Comparison of ENCODE assay signal across 8 cellular contexts in the genomic region with DNA sequence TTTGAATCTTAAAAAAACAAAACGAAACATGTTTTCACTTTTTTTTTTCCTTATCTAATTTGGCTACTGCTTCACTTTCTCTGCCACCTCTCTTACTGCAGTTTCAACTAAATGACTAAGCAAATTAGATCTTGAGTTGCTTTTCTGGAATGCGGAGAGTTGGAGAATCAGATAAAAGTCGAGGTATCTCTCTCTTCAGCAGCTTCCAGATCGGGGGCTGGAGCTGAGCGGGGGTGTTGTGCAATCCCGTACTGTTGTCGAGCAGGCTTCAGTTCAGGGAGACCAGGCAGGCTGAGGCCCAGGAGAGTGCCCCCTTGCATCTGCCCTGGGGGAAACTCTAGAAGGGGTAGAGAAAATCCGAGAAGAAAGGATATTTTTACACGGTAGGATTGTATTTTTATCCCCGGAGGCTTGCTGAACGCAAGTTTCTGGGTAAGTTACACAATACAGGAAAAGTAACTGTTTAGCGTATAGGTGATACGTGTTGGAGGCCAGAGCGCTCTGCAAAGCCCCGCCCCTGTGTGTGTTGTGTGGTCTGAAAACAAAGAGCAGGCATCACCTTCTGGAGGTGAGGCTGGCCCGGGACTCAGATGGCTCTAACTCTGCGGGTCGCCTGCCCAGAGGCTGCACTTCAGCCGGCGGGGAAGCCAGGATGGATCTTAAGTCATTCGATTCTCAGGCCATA.
DNase-seq lines count a peak whose midpoint lies in the region; ATAC-seq lines count a peak whose summit lies in the region.

No MANE protein-coding gene starts in this region.

- peak; percentile 42 for DNase-seq in CD1c-positive myeloid dendritic cell (ENCODE audit: extremely low spot score)
- peak; percentile 91 for DNase-seq in OCI-M1 (lab: John Stamatoyannopoulos, UW)
- DNase-seq in activated naive CD4-positive, alpha-beta T cell treated with anti-CD3 and anti-CD28 coated beads, Interleukin-2, amount 10 ng/mL, durations not matched to agents 7 days and 5 days = peak; percentile 87
- DNase-seq in iPS-NIHi7 (ENCODE audit: extremely low spot score) = peak; percentile 81
- peak; percentile 58 for DNase-seq in stimulated activated CD4-positive, alpha-beta T cell treated with anti-CD3 and anti-CD28 coated beads, Interleukin-4, amount 100 ng/mL, for 24 hours

- H3K27me3 Mint-ChIP-seq in activated naive CD4-positive, alpha-beta T cell treated with anti-CD3 and anti-CD28 coated beads, Interleukin-2, amount 10 ng/mL, durations not matched to agents 7 days and 5 days = peaks cover 8% of the 10 kb centered on the region

- peak overlapping the region; percentile 76 for H3K4me3 Mint-ChIP-seq in activated naive CD4-positive, alpha-beta T cell treated with anti-CD3 and anti-CD28 coated beads, Interleukin-2, amount 10 ng/mL, durations not matched to agents 7 days and 5 days

- peaks cover 48% of the 10 kb centered on the region for H3K4me1 Mint-ChIP-seq in activated naive CD4-positive, alpha-beta T cell treated with anti-CD3 and anti-CD28 coated beads, Interleukin-2, amount 10 ng/mL, durations not matched to agents 7 days and 5 days

- no peaks in the 10 kb centered on the region for H3K9me3 Mint-ChIP-seq in activated naive CD4-positive, alpha-beta T cell treated with anti-CD3 and anti-CD28 coated beads, Interleukin-2, amount 10 ng/mL, durations not matched to agents 7 days and 5 days

- CTCF ChIA-PET in activated naive CD4-positive, alpha-beta T cell treated with anti-CD3 and anti-CD28 coated beads, Interleukin-2, amount 10 ng/mL, durations not matched to agents 7 days and 5 days (lab: Charles Lee) = interaction anchor here (0.5 kb wide), 1 partner anchor 29 kb away, joined by 3 read pairs; no protein-coding TSS in a partner anchor

- peak overlapping the region; percentile 100 for H3K27ac Mint-ChIP-seq in activated naive CD4-positive, alpha-beta T cell treated with anti-CD3 and anti-CD28 coated beads, Interleukin-2, amount 10 ng/mL, durations not matched to agents 7 days and 5 days

- ATAC-seq in HG03039 (IDR thresholded peaks at IDR 0.05; ENCODE audit: unreplicated experiment) (no peak), HG03571 (IDR thresholded peaks at IDR 0.05; ENCODE audit: unreplicated experiment) (no peak), GM18867 (IDR thresholded peaks at IDR 0.05; ENCODE audit: unreplicated experiment) (no peak)

- no peaks in the 10 kb centered on the region for H3K36me3 Mint-ChIP-seq in activated naive CD4-positive, alpha-beta T cell treated with anti-CD3 and anti-CD28 coated beads, Interleukin-2, amount 10 ng/mL, durations not matched to agents 7 days and 5 days
